In genomic region chr19:21698215-21698614, GRCh38 we compare ENCODE assay signal across 9 cellular contexts.
DNase-seq lines count a peak whose midpoint lies in the region; ATAC-seq and TF ChIP-seq lines count a peak whose summit lies in the region.
"Had no signal": no experiment of that assay in that cellular context is flagged by ENCODE, and none has a peak within 500 bp of the region (broad histone marks: within the 10 kb centered on the region; RNA-seq: fewer than 3 reads in every experiment).

No MANE protein-coding gene starts in this region.

- no peaks in the 10 kb centered on the region for H3K79me2 ChIP-seq in neural cell (replicated peaks; ENCODE audit: insufficient read depth, low read length)

- H3K27me3 ChIP-seq in neural cell (ENCODE audit: insufficient read depth, low read depth, low read length), result no peaks in the 10 kb centered on the region

- H4K20me1 ChIP-seq in neural cell (ENCODE audit: insufficient read depth), result no peaks in the 10 kb centered on the region

- peak; percentile 59 for TF ChIP-seq CTCF in neural cell (IDR thresholded peaks at IDR 0.05; ENCODE audit: poor library complexity, severe bottlenecking)

- DNase-seq in G401 (ENCODE audit: low spot score), result peak; percentile 68
- peak; percentile 59 for DNase-seq in NCI-H2029 treated with DMSO at 0.1 percent for 48 hours (lab: John Stamatoyannopoulos, UW)
- peak; percentile 4 to 25 for DNase-seq in dermis microvascular lymphatic vessel endothelial cell (ENCODE audit: low read depth in 2 of 2)
- DNase-seq in stimulated activated CD4-positive, alpha-beta T cell treated with anti-CD3 and anti-CD28 coated beads, Interleukin-2, amount 100 ng/mL, for 48 hours, result no peak
- DNase-seq in foreskin melanocyte, result no peak
- no peak for DNase-seq in SHP77 (lab: John Stamatoyannopoulos, UW)

- in situ Hi-C loops in G401 (cut with HindIII; ENCODE audit: low sequenced_read_pairs), result no loop called here

- no peaks in the 10 kb centered on the region for H3K9me3 ChIP-seq in neural cell (ENCODE audit: low read length)

- TF ChIP-seq RAD21 in neural cell (conservative IDR thresholded peaks at IDR 0.05), result peak; percentile 62

- H3K4me3 ChIP-seq in neural cell (ENCODE audit: low read length), result no peak overlapping the region

- H3K27ac ChIP-seq in neural cell (ENCODE audit: low read length), result no peak overlapping the region
- H3K27ac ChIP-seq: KMS-11 had no signal

- no peak overlapping the region for H3K9ac ChIP-seq in neural cell (ENCODE audit: low read length)
- H3K9ac ChIP-seq: KMS-11 had no signal

- no peaks in the 10 kb centered on the region for H3K9me2 ChIP-seq in neural cell (ENCODE audit: insufficient read depth, low read length)

- TF ChIP-seq EP300 in neural cell (conservative IDR thresholded peaks at IDR 0.05; ENCODE audit: poor library complexity, severe bottlenecking), result no peak

- no peak for ATAC-seq in GM19455 (IDR thresholded peaks at IDR 0.05; ENCODE audit: unreplicated experiment)

- no peaks in the 10 kb centered on the region for H3F3A ChIP-seq in neural cell (ENCODE audit: insufficient read depth, low read length, poor library complexity, severe bottlenecking)

- H2AFZ ChIP-seq in neural cell (ENCODE audit: low read depth, low read length), result no peak overlapping the region

- H3K36me3 ChIP-seq in neural cell (ENCODE audit: insufficient read depth, low read length), result no peaks in the 10 kb centered on the region

- no peak overlapping the region for H3K4me2 ChIP-seq in neural cell (ENCODE audit: low read length)
- H3K4me2 ChIP-seq: KMS-11 had no signal

TF ChIP-seq in neural cell, 6 proteins besides CTCF, POLR2A, EP300 and RAD21:
- TF ChIP-seq SMC3 (conservative IDR thresholded peaks at IDR 0.05; ENCODE audit: poor library complexity) (peak; percentile 50), TAF1 (IDR thresholded peaks at IDR 0.05; ENCODE audit: low read depth) (no peak)
TF ChIP-seq in neural cell: peak in this region for 1.

Comparison
In these comparisons a context has a peak if more than half of its experiments do, and no peak if none do; other contexts are left out.
1. DNase-seq: peak in G401 (single experiment), NCI-H2029 treated with DMSO at 0.1 percent for 48 hours (single experiment) and dermis microvascular lymphatic vessel endothelial cell (2 of 2); none in stimulated activated CD4-positive, alpha-beta T cell treated with anti-CD3 and anti-CD28 coated beads, Interleukin-2, amount 100 ng/mL, for 48 hours (0 of 2), foreskin melanocyte (single experiment) and SHP77 (0 of 2).